In the genomic region with DNA sequence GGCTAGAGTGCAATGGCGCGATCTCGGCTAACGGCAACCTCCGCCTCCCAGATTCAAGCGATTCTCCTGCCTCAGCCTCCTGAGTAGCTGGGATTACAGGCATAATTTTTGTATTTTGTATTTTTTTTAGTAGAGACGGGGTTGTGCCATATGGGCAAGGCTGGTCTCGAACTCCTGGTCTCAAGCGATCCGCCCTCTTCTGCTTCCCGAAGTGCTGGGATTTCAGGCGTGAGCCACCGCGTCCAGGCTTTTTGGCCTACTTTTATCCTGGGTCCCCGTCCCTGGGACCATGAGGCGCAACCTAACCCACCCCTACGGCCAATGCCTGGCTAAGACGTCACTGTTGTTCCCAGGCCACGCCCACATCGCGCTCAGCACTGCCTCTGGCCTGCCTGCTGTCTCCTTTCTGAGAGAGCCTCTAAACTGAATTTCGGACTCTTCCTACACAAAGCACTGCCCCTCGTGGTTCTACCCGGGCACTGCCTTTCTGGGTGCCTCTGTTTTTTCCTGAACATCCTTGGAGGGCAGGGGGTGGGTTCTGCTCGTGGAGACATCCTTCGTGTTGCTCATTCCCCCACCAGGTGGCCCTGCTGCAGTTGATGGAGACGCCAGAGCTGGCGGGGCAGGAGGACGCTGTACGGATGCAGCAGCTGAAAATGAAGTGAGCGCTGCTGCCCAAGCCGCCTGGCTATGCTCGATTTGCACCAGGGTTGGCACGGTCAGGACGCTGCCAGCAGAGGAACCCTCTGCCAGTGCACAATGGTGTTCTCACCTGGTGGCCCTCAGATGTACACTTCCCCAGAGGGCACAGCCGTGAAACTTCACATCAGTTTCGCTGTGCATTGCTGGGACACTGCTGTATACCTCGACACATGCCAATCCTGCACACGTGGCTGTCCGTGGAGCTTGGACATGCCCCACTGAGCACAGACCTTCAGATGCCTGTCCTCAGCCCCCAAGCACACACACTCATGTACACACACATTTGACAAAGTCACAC, we compare ENCODE assay signal across 8 cellular contexts. TPM values are rescaled to one million over a fixed set of nuclear protein-coding genes. Genes with fewer than 3 reads are reported as not detected.
DNase-seq lines count a peak whose midpoint lies in the region; ATAC-seq and TF ChIP-seq lines count a peak whose summit lies in the region.

No MANE protein-coding gene starts in this region.

- H3K27me3 ChIP-seq in SU-DHL-6 (ENCODE audit: low read length): no peaks in the 10 kb centered on the region
- H3K27me3 ChIP-seq in trophoblast cell (ENCODE audit: insufficient read depth, low read length): no peaks in the 10 kb centered on the region

- DNase-seq in Ammon's horn (ENCODE audit: low spot score): peak; percentile 94
- DNase-seq in HEK293T (ENCODE audit: extremely low spot score): peak; percentile 82
- DNase-seq in fibroblast of mammary gland (ENCODE audit: low read depth): peak; percentile 73
- peak in 1 of 2 donors; percentile 39 for DNase-seq in trophoblast cell
- DNase-seq in GM13977 (ENCODE audit: low spot score): no peak
- DNase-seq in cortex of kidney (lab: John Stamatoyannopoulos, UW): no peak

- in situ Hi-C loops in GM13977 (cut with MboI; ENCODE audit: low pct_unique_long_range_greater_than_20kb, low sequenced_read_pairs, unreplicated experiment): no loop called here

- H3K4me3 ChIP-seq in SU-DHL-6 (ENCODE audit: insufficient read depth, low read length, poor library complexity, severe bottlenecking) (peak overlapping the region; percentile 67), fibroblast of mammary gland (ENCODE audit: control insufficient read depth, low read depth, low read length) (peak overlapping the region; percentile 66), trophoblast cell (ENCODE audit: low read depth, low read length) (peak overlapping the region; percentile 46)

- H4K12ac ChIP-seq in trophoblast cell (ENCODE audit: low read depth, low read length): peak overlapping the region; percentile 32

- H3K36me3 ChIP-seq in SU-DHL-6 (ENCODE audit: low read length) (no peaks in the 10 kb centered on the region), trophoblast cell (ENCODE audit: control insufficient read depth in 1 of 2, insufficient read depth in 2 of 2, low read length in 2 of 2) (peaks cover 4 to 6% of the 10 kb centered on the region in 2 experiments)

- H3K79me2 ChIP-seq in SU-DHL-6 (ENCODE audit: insufficient read depth, low read length) (no peaks in the 10 kb centered on the region), trophoblast cell (ENCODE audit: control insufficient read depth, insufficient read depth, low read length, poor library complexity) (peaks cover 6% of the 10 kb centered on the region)

- no CpG with 5 or more reads among the region's 40 CpGs for whole genome bisulfite sequencing in trophoblast cell (ENCODE audit: extremely low coverage, insufficient coverage, insufficient read length)

- H3K18ac ChIP-seq in trophoblast cell (ENCODE audit: low read length): no peak overlapping the region

- POLR2A ChIA-PET in HEK293T (lab: Yijun Ruan, JAX): interaction anchor here (3.2 to 5.0 kb wide), 2 partner anchors 18 to 33 kb away, joined by 26 to 43 read pairs; a partner anchor contains a TSS

- H3K27ac ChIP-seq in SU-DHL-6 (ENCODE audit: low read depth, low read length) (peak overlapping the region; percentile 80), trophoblast cell (ENCODE audit: low read depth, low read length) (peak overlapping the region; percentile 32)

- H3K79me1 ChIP-seq in trophoblast cell (ENCODE audit: low read length): peaks cover 16% of the 10 kb centered on the region

- H2AFZ ChIP-seq in SU-DHL-6 (ENCODE audit: low read depth, low read length, severe bottlenecking): peak overlapping the region; percentile 83
- peak overlapping the region; percentile 10 for H2AFZ ChIP-seq in trophoblast cell (ENCODE audit: insufficient read depth, low read length, poor library complexity)

- no peak overlapping the region for H3K4ac ChIP-seq in trophoblast cell (ENCODE audit: low read depth, low read length)

- H2BK12ac ChIP-seq in trophoblast cell (ENCODE audit: low read length): no peak overlapping the region

- H3K9ac ChIP-seq in SU-DHL-6 (ENCODE audit: low read length) (peak overlapping the region; percentile 69), trophoblast cell (ENCODE audit: low read length) (no peak overlapping the region)

- H2BK5ac ChIP-seq in trophoblast cell (ENCODE audit: low read depth, low read length, poor library complexity): no peak overlapping the region

- H3K4me2 ChIP-seq in SU-DHL-6 (ENCODE audit: low read depth, low read length, poor library complexity, severe bottlenecking): peak overlapping the region; percentile 76
- H3K4me2 ChIP-seq in trophoblast cell (ENCODE audit: low read length): peak overlapping the region; percentile 87

- CTCF ChIA-PET in HEK293T (lab: Yijun Ruan, JAX): interaction anchor here (0.6 to 3.6 kb wide), 4 partner anchors 18 to 198 kb away, joined by 3 to 16 read pairs (median 4); a partner anchor contains a TSS

- H4K91ac ChIP-seq in trophoblast cell (ENCODE audit: low read depth, low read length): no peak overlapping the region

- peaks cover 11% of the 10 kb centered on the region for H3F3A ChIP-seq in SU-DHL-6 (ENCODE audit: insufficient read depth)

- H4K8ac ChIP-seq in trophoblast cell (ENCODE audit: low read depth, low read length): peak overlapping the region; percentile 44

- no peak overlapping the region for H2BK120ac ChIP-seq in trophoblast cell (ENCODE audit: insufficient read depth, low read length, poor library complexity)

- H3K9me3 ChIP-seq in SU-DHL-6 (ENCODE audit: insufficient read depth, low read length) (no peaks in the 10 kb centered on the region), trophoblast cell (ENCODE audit: insufficient read depth, low read depth, low read length) (peaks cover 6% of the 10 kb centered on the region)

- H3K4me1 ChIP-seq in trophoblast cell (ENCODE audit: control insufficient read depth in 1 of 2, insufficient read depth in 2 of 2, low read length in 2 of 2): peaks cover 11 to 20% of the 10 kb centered on the region in 2 experiments

- H4K20me1 ChIP-seq in SU-DHL-6 (ENCODE audit: low read depth, low read length): no peaks in the 10 kb centered on the region

- H2AK5ac ChIP-seq in trophoblast cell (ENCODE audit: low read length): no peak overlapping the region

- TF ChIP-seq CTCF in SU-DHL-6 (IDR thresholded peaks at IDR 0.05; ENCODE audit: insufficient read depth, low read length, poor library complexity, severe bottlenecking): peak; percentile 34
- TF ChIP-seq CTCF in fibroblast of mammary gland (conservative IDR thresholded peaks at IDR 0.05; ENCODE audit: control insufficient read depth, insufficient read depth, low read depth, low read length): peak; percentile 30
- no peak for TF ChIP-seq CTCF in GM13977 (IDR thresholded peaks at IDR 0.05; ENCODE audit: extremely low read depth, insufficient read depth, missing control alignments)

- no peak overlapping the region for H3K23ac ChIP-seq in trophoblast cell (ENCODE audit: low read length)

- no peak overlapping the region for H3K14ac ChIP-seq in trophoblast cell (ENCODE audit: low read length)

- H3K9me2 ChIP-seq in SU-DHL-6 (replicated peaks; ENCODE audit: insufficient read depth, low read length): no peaks in the 10 kb centered on the region

- no peak for ATAC-seq in HG02885 (IDR thresholded peaks at IDR 0.05; ENCODE audit: poor library complexity, unreplicated experiment)

TF ChIP-seq in HEK293T, 16 proteins besides CTCF, POLR2A, EP300 and RAD21:
- TF ChIP-seq L3MBTL2 (conservative IDR thresholded peaks at IDR 0.05) (peak; percentile 36; the same call in 1 of the 2 replicates), TARDBP (IDR thresholded peaks at IDR 0.05) (no peak)

RNA-seq across cellular contexts. Expression of a gene that starts 2.0 kb away (rescaled TPM):
- polyA plus RNA-seq in trophoblast cell (2013): 64.9 and 69.3 TPM in 2 replicates

RNA-seq across cellular contexts. Expression of a gene that starts 16.0 kb away (rescaled TPM):
- polyA plus RNA-seq in trophoblast cell (2013): 1.5 and 2.6 TPM in 2 replicates

RNA-seq across cellular contexts. Expression of a gene that starts 18.9 kb away (rescaled TPM):
- 1,411 and 1,415 TPM in 2 replicates for polyA plus RNA-seq in trophoblast cell (2013)

RNA-seq across cellular contexts. Expression of a gene that starts 22.1 kb away (rescaled TPM):
- polyA plus RNA-seq in trophoblast cell (2013): 0.50 and 0.56 TPM in 2 replicates

RNA-seq across cellular contexts. Expression of a gene that starts 32.9 kb away (rescaled TPM):
- polyA plus RNA-seq in trophoblast cell (2013): 112 and 120 TPM in 2 replicates

Comparison
In these comparisons a context has a peak if more than half of its experiments do, and no peak if none do; other contexts are left out.
1. DNase-seq: peak in Ammon's horn (single experiment), HEK293T (single experiment) and fibroblast of mammary gland (single experiment); none in GM13977 (single experiment) and cortex of kidney (single experiment).
2. Peak in every context shown above with its lines, with median percentiles within 50 percentile points of each other: H3K4me3 ChIP-seq.